Comparison of ENCODE assay signal across 18 cellular contexts in genomic region chr9:76911971-76912370, GRCh38. TPM values are rescaled to one million over a fixed set of nuclear protein-coding genes. Genes with fewer than 3 reads are reported as not detected.
A peak's percentile ranks its signal among the peaks of the same experiment; 100 is the strongest.
DNase-seq lines count a peak whose midpoint lies in the region; ATAC-seq and TF ChIP-seq lines count a peak whose summit lies in the region.
"Had no signal": no experiment of that assay in that cellular context is flagged by ENCODE, and none has a peak within 500 bp of the region (broad histone marks: within the 10 kb centered on the region; RNA-seq: fewer than 3 reads in every experiment).

No MANE protein-coding gene starts in this region.

- DNase-seq in COR-L47 (lab: John Stamatoyannopoulos, UW) (peak; percentile 56), G401 (ENCODE audit: low spot score) (peak; percentile 82), NCI-H510A treated with DMSO at 0.1 percent for 48 hours (lab: John Stamatoyannopoulos, UW) (peak; percentile 68), cerebellum (ENCODE audit: low spot score) (peak; percentile 60), SIG-M5 treated with dmso at 0.1 percent for 504 hours (lab: John Stamatoyannopoulos, UW; ENCODE audit: unreplicated experiment) (no peak), coronary artery (ENCODE audit: low spot score) (no peak)
- DNase-seq: activated naive CD8-positive, alpha-beta T cell treated with anti-CD3 and anti-CD28 coated beads, Interleukin-2, amount 10 ng/mL, durations not matched to agents 7 days and 5 days; dorsolateral prefrontal cortex; erythroblast; gastrocnemius medialis; left colon; midbrain; NCI-H2227 treated with DMSO at 0.1 percent for 48 hours; T-helper 2 cell had no signal

- H3K4me3 ChIP-seq in coronary artery = no peak overlapping the region
- H3K4me3 ChIP-seq: dorsolateral prefrontal cortex, gastrocnemius medialis, thoracic aorta had no signal

- ATAC-seq in HG02678 (IDR thresholded peaks at IDR 0.05; ENCODE audit: unreplicated experiment) (no peak), GM21528 (IDR thresholded peaks at IDR 0.05; ENCODE audit: low FRiP score, unreplicated experiment) (no peak)
- ATAC-seq: gastrocnemius medialis; stimulated activated effector memory CD8-positive, alpha-beta T cell treated with anti-CD3 and anti-CD28 coated beads, Interleukin-12 subunit alpha, Interleukin-12 subunit beta, amount 100 ng/mL, for 72 hours had no signal

- no peak for TF ChIP-seq CTCF in coronary artery (IDR thresholded peaks at IDR 0.05)

- H3K27ac ChIP-seq in coronary artery = no peak overlapping the region
- H3K27ac ChIP-seq: gastrocnemius medialis had no signal

- in situ Hi-C loops in G401 (cut with HindIII; ENCODE audit: low sequenced_read_pairs) = no loop called here

RNA-seq across cellular contexts. Expression of gene PRUNE2, which starts 6.1 kb away (rescaled TPM):
- total RNA-seq in G401 (2014; rRNA removed; shearing (Covaris generic)) = not detected in 2 replicates
- total RNA-seq in cerebellum = 25.2 TPM

Comparison
In these comparisons a context has a peak if more than half of its experiments do, and no peak if none do; other contexts are left out.
1. DNase-seq: peak in COR-L47 (single experiment), G401 (single experiment), NCI-H510A treated with DMSO at 0.1 percent for 48 hours (single experiment) and cerebellum (single experiment); none in SIG-M5 treated with dmso at 0.1 percent for 504 hours (single experiment) and coronary artery (single experiment).
2. RNA of gene PRUNE2, which starts 6.1 kb away (total RNA-seq): 25.2 TPM in cerebellum (single experiment); not detected in G401; every median in the first group is over 10 times any median in the second.